Comparison of ENCODE assay signal across 1 cellular context in genomic region chr22:25374871-25375270, GRCh38.
TF ChIP-seq lines count a peak whose summit lies in the region.

No MANE protein-coding gene starts in this region.

TF ChIP-seq in GM23338, 12 proteins besides CTCF, POLR2A, EP300 and RAD21 (continued from another document):
- TF ChIP-seq ZNF462 (CRISPR knock-in tag; IDR thresholded peaks at IDR 0.05) (no peak), JUNB (IDR thresholded peaks at IDR 0.05; ENCODE audit: unreplicated experiment) (no peak)
TF ChIP-seq in GM23338: peak in this region for 0.
